ENCODE assay signal across 26 cellular contexts in genomic region chrY:20784965-20785364, GRCh38. TPM values are rescaled to one million over a fixed set of nuclear protein-coding genes. Genes with fewer than 3 reads are reported as not detected.
"Had no signal": no experiment of that assay in that cellular context is flagged by ENCODE, and none has a peak within 500 bp of the region (broad histone marks: within the 10 kb centered on the region; RNA-seq: fewer than 3 reads in every experiment).

No MANE protein-coding gene starts in this region.

- H3K36me3 Mint-ChIP-seq: T-cell had no signal

- ATAC-seq: activated CD4-positive, CD25-positive, alpha-beta regulatory T cell treated with anti-CD3 and anti-CD28 coated beads, Interleukin-2, amount 50 U/mL, for 24 hours; Panc1; Right ventricle myocardium inferior had no signal

- H3K27me3 Mint-ChIP-seq: activated CD4-positive, alpha-beta memory T cell treated with anti-CD3 and anti-CD28 coated beads, Interleukin-2, amount 10 ng/mL, durations not matched to agents 7 days and 5 days; T-cell had no signal

- H3K4me1 ChIP-seq: adrenal gland had no signal

- H3K27me3 ChIP-seq: adrenal gland, MG63 had no signal

- H3K9me3 Mint-ChIP-seq: activated CD4-positive, alpha-beta memory T cell treated with anti-CD3 and anti-CD28 coated beads, Interleukin-2, amount 10 ng/mL, durations not matched to agents 7 days and 5 days; T-cell had no signal

- H3K4me3 Mint-ChIP-seq: activated CD4-positive, alpha-beta memory T cell treated with anti-CD3 and anti-CD28 coated beads, Interleukin-2, amount 10 ng/mL, durations not matched to agents 7 days and 5 days; T-cell had no signal

- H3K9me3 ChIP-seq: adrenal gland, MG63 had no signal

- H3K27ac ChIP-seq: adrenal gland, SK-N-MC had no signal

- DNase-seq: activated CD4-positive, alpha-beta memory T cell treated with anti-CD3 and anti-CD28 coated beads, Interleukin-2, amount 10 ng/mL, durations not matched to agents 7 days and 5 days; activated CD4-positive, alpha-beta T cell treated with anti-CD3 and anti-CD28 coated beads for 4 hours; activated CD8-positive, alpha-beta memory T cell treated with anti-CD3 and anti-CD28 coated beads, Interleukin-2, amount 50 U/mL, for 48 hours; activated effector memory CD4-positive, alpha-beta T cell treated with anti-CD3 and anti-CD28 coated beads, Interleukin-2, amount 50 U/mL, for 16 hours; activated naive CD4-positive, alpha-beta T cell treated with anti-CD3 and anti-CD28 coated beads, Interleukin-2, amount 50 U/mL, for 16 hours; activated T-cell treated with anti-CD3 and anti-CD28 coated beads, Interleukin-2, amount 50 U/mL, for 1 hour; adrenal gland; anterior cingulate cortex; cerebellar nuclear complex; MG63; MV-4-11; NCI-H1092 treated with DMSO at 0.1 percent for 48 hours; NCI-H1417 treated with DMSO at 0.1 percent for 48 hours; NCI-H1694; NCI-H2029; NCI-H2107; NCI-H510A treated with DMSO at 0.1 percent for 48 hours; NK-92 treated with Interleukin-12 subunit alpha and Interleukin-12 subunit beta, amount 100 ng/mL, for 24 hours; OCI-M1; RPMI8226; T-cell had no signal

- H3K36me3 ChIP-seq: adrenal gland, MG63 had no signal

- H3K27ac Mint-ChIP-seq: activated CD4-positive, alpha-beta memory T cell treated with anti-CD3 and anti-CD28 coated beads, Interleukin-2, amount 10 ng/mL, durations not matched to agents 7 days and 5 days had no signal

- H3K4me3 ChIP-seq: adrenal gland, MG63, SK-N-MC had no signal

RNA-seq across cellular contexts. Expression of gene RPS4Y2, which starts 29.1 kb away (rescaled TPM):
- total RNA-seq: adrenal gland, cardiac septum, Right ventricle myocardium inferior, T-cell had no signal
- polyA plus RNA-seq: adrenal gland had no signal
